In genomic region chr1:205620269-205620668, GRCh38 we compare ENCODE assay signal across 27 cellular contexts. TPM values are rescaled to one million over a fixed set of nuclear protein-coding genes. Genes with fewer than 3 reads are reported as not detected.
A peak's percentile ranks its signal among the peaks of the same experiment; 100 is the strongest.
DNase-seq lines count a peak whose midpoint lies in the region; ATAC-seq and TF ChIP-seq lines count a peak whose summit lies in the region.
"Had no signal": no experiment of that assay in that cellular context is flagged by ENCODE, and none has a peak within 500 bp of the region (broad histone marks: within the 10 kb centered on the region; RNA-seq: fewer than 3 reads in every experiment).

No MANE protein-coding gene starts in this region.

- no peaks in the 10 kb centered on the region for H3K27me3 Mint-ChIP-seq in activated naive CD8-positive, alpha-beta T cell
- no peaks in the 10 kb centered on the region for H3K27me3 Mint-ChIP-seq in activated naive CD8-positive, alpha-beta T cell treated with anti-CD3 and anti-CD28 coated beads for 36 hours
- H3K27me3 Mint-ChIP-seq in IgD-negative memory B cell = no peaks in the 10 kb centered on the region
- no peaks in the 10 kb centered on the region for H3K27me3 Mint-ChIP-seq in activated CD4-positive, alpha-beta memory T cell treated with anti-CD3 and anti-CD28 coated beads, Interleukin-2, amount 10 ng/mL, durations not matched to agents 7 days and 5 days
- H3K27me3 Mint-ChIP-seq: activated CD4-positive, alpha-beta T cell treated with anti-CD3 and anti-CD28 coated beads for 36 hours had no signal

- H3K4me1 Mint-ChIP-seq in activated naive CD8-positive, alpha-beta T cell (ENCODE audit: low read depth) = peaks cover 43% of the 10 kb centered on the region
- H3K4me1 Mint-ChIP-seq in activated naive CD8-positive, alpha-beta T cell treated with anti-CD3 and anti-CD28 coated beads for 36 hours = peaks cover 29% of the 10 kb centered on the region
- H3K4me1 Mint-ChIP-seq in IgD-negative memory B cell = peaks cover 10 to 30% (median 21%) of the 10 kb centered on the region in 3 donors
- H3K4me1 Mint-ChIP-seq in activated CD4-positive, alpha-beta memory T cell treated with anti-CD3 and anti-CD28 coated beads, Interleukin-2, amount 10 ng/mL, durations not matched to agents 7 days and 5 days = peaks cover 15% of the 10 kb centered on the region

- in situ Hi-C loops in KBM-7 (cut with MboI; ENCODE audit: low pct_unique_long_range_greater_than_20kb, low sequenced_read_pairs) = no loop called here

- no peak overlapping the region for H3K4me3 Mint-ChIP-seq in activated naive CD8-positive, alpha-beta T cell
- no peak overlapping the region for H3K4me3 Mint-ChIP-seq in activated naive CD8-positive, alpha-beta T cell treated with anti-CD3 and anti-CD28 coated beads for 36 hours
- peak overlapping the region in 1 of 4 donors; percentile 17 for H3K4me3 Mint-ChIP-seq in IgD-negative memory B cell
- no peak overlapping the region for H3K4me3 Mint-ChIP-seq in activated CD4-positive, alpha-beta memory T cell treated with anti-CD3 and anti-CD28 coated beads, Interleukin-2, amount 10 ng/mL, durations not matched to agents 7 days and 5 days
- H3K4me3 Mint-ChIP-seq: activated CD4-positive, alpha-beta T cell treated with anti-CD3 and anti-CD28 coated beads for 36 hours; HFFc6; T-helper 1 cell treated with Interleukin-12 subunit alpha and Interleukin-12 subunit beta and Interleukin-4 antibody, amounts not matched to agents 30 μg/mL and 1 μg/mL, for 36 hours had no signal

- POLR2A ChIA-PET in activated CD4-positive, alpha-beta memory T cell treated with anti-CD3 and anti-CD28 coated beads, Interleukin-2, amount 10 ng/mL, durations not matched to agents 7 days and 5 days (lab: Charles Lee) = interaction anchor here (2.7 kb wide), 1 partner anchor 10 kb away, joined by 9 read pairs; no protein-coding TSS in a partner anchor

- H3K4me1 ChIP-seq in body of pancreas = peaks cover 53% of the 10 kb centered on the region
- H3K4me1 ChIP-seq: colonic mucosa had no signal

- no peaks in the 10 kb centered on the region for H3K9me3 ChIP-seq in body of pancreas
- H3K9me3 ChIP-seq: adrenal gland, colonic mucosa, esophagus muscularis mucosa, upper lobe of right lung had no signal

- H3K36me3 Mint-ChIP-seq in activated naive CD8-positive, alpha-beta T cell = peaks cover 11% of the 10 kb centered on the region
- H3K36me3 Mint-ChIP-seq in activated naive CD8-positive, alpha-beta T cell treated with anti-CD3 and anti-CD28 coated beads for 36 hours = peaks cover 35% of the 10 kb centered on the region
- H3K36me3 Mint-ChIP-seq in IgD-negative memory B cell = peaks cover 2% of the 10 kb centered on the region
- H3K36me3 Mint-ChIP-seq in activated CD4-positive, alpha-beta memory T cell treated with anti-CD3 and anti-CD28 coated beads, Interleukin-2, amount 10 ng/mL, durations not matched to agents 7 days and 5 days (ENCODE audit: low read depth) = peaks cover 69% of the 10 kb centered on the region

- H3K27me3 ChIP-seq in body of pancreas = no peaks in the 10 kb centered on the region
- H3K27me3 ChIP-seq: adrenal gland, colonic mucosa, esophagus muscularis mucosa, hepatocyte, upper lobe of right lung had no signal

- H3K27ac Mint-ChIP-seq in activated naive CD8-positive, alpha-beta T cell = peak overlapping the region; percentile 87
- H3K27ac Mint-ChIP-seq in activated naive CD8-positive, alpha-beta T cell treated with anti-CD3 and anti-CD28 coated beads for 36 hours = no peak overlapping the region
- H3K27ac Mint-ChIP-seq in IgD-negative memory B cell = peak overlapping the region; percentile 50 to 84 (median 67)
- no peak overlapping the region for H3K27ac Mint-ChIP-seq in activated CD4-positive, alpha-beta memory T cell treated with anti-CD3 and anti-CD28 coated beads, Interleukin-2, amount 10 ng/mL, durations not matched to agents 7 days and 5 days
- H3K27ac Mint-ChIP-seq: activated CD4-positive, alpha-beta T cell treated with anti-CD3 and anti-CD28 coated beads for 36 hours; HFFc6; T-helper 1 cell treated with Interleukin-12 subunit alpha and Interleukin-12 subunit beta and Interleukin-4 antibody, amounts not matched to agents 30 μg/mL and 1 μg/mL, for 36 hours had no signal

- intact Hi-C loops in body of pancreas (cut with DNase I) = no loop called here

- no peak for ATAC-seq in body of pancreas
- ATAC-seq: activated CD4-positive, alpha-beta T cell treated with anti-CD3 and anti-CD28 coated beads for 36 hours; left colon; upper lobe of right lung had no signal

- 87 to 90% methylated on average over 6 of the region's 6 CpGs for WGBS in body of pancreas, 2 donors

- TF ChIP-seq CTCF in body of pancreas (IDR thresholded peaks at IDR 0.05) = no peak

- peak overlapping the region in 3 of 4 donors; percentile 28 to 76 (median 67) for H3K27ac ChIP-seq in body of pancreas
- H3K27ac ChIP-seq: adrenal gland, colonic mucosa, esophagus muscularis mucosa, hepatocyte, KMS-11, upper lobe of right lung had no signal

- no peak overlapping the region for H3K4me3 ChIP-seq in body of pancreas
- H3K4me3 ChIP-seq: adrenal gland, colonic mucosa, esophagus muscularis mucosa, hepatocyte, upper lobe of right lung had no signal

- no peak for DNase-seq in activated naive CD8-positive, alpha-beta T cell treated with anti-CD3 and anti-CD28 coated beads for 36 hours
- no peak for DNase-seq in body of pancreas
- no peak for DNase-seq in DMS79 treated with DMSO at 0.1 percent for 48 hours (lab: John Stamatoyannopoulos, UW)
- no peak for DNase-seq in KBM-7
- no peak for DNase-seq in NCI-H2081 (lab: John Stamatoyannopoulos, UW)
- DNase-seq in activated CD4-positive, alpha-beta memory T cell treated with anti-CD3 and anti-CD28 coated beads, Interleukin-2, amount 10 ng/mL, durations not matched to agents 7 days and 5 days = no peak
- DNase-seq: activated CD4-positive, alpha-beta T cell treated with anti-CD3 and anti-CD28 coated beads for 36 hours; activated effector memory CD4-positive, alpha-beta T cell treated with anti-CD3 and anti-CD28 coated beads, Interleukin-2, amount 50 U/mL, for 16 hours; adrenal gland; colonic mucosa; DMS 273 treated with DMSO at 0.1 percent for 48 hours; effector memory CD4-positive, alpha-beta T cell; HFFc6; left colon; mesenchymal stem cell; NCI-H2171; NCI-H510A treated with DMSO at 0.1 percent for 48 hours; NK-92 treated with Interleukin-12 subunit alpha and Interleukin-12 subunit beta, amount 100 ng/mL, for 24 hours; nucleus accumbens; RPMI8226; upper lobe of right lung had no signal

- no peaks in the 10 kb centered on the region for H3K9me3 Mint-ChIP-seq in activated naive CD8-positive, alpha-beta T cell (ENCODE audit: low read depth)
- H3K9me3 Mint-ChIP-seq in activated naive CD8-positive, alpha-beta T cell treated with anti-CD3 and anti-CD28 coated beads for 36 hours = no peaks in the 10 kb centered on the region
- no peaks in the 10 kb centered on the region for H3K9me3 Mint-ChIP-seq in IgD-negative memory B cell
- no peaks in the 10 kb centered on the region for H3K9me3 Mint-ChIP-seq in activated CD4-positive, alpha-beta memory T cell treated with anti-CD3 and anti-CD28 coated beads, Interleukin-2, amount 10 ng/mL, durations not matched to agents 7 days and 5 days
- H3K9me3 Mint-ChIP-seq: HFFc6; T-helper 1 cell treated with Interleukin-12 subunit alpha and Interleukin-12 subunit beta and Interleukin-4 antibody, amounts not matched to agents 30 μg/mL and 1 μg/mL, for 36 hours had no signal

- H3K36me3 ChIP-seq in body of pancreas (replicated peaks in 1 of 2; ENCODE audit: insufficient read depth in 1 of 2, low read depth in 2 of 2) = peaks cover 0 to 10% of the 10 kb centered on the region in 2 donors
- H3K36me3 ChIP-seq: colonic mucosa had no signal

- TF ChIP-seq POLR2A in body of pancreas (IDR thresholded peaks at IDR 0.05) = no peak

- CTCF ChIA-PET in activated CD4-positive, alpha-beta memory T cell treated with anti-CD3 and anti-CD28 coated beads, Interleukin-2, amount 10 ng/mL, durations not matched to agents 7 days and 5 days (lab: Charles Lee) = interaction anchor here (1.0 kb wide), 1 partner anchor 28 kb away, joined by 4 read pairs; no protein-coding TSS in a partner anchor

RNA-seq across cellular contexts. Expression of gene ELK4, which starts 11.5 kb away (rescaled TPM):
- total RNA-seq in activated naive CD8-positive, alpha-beta T cell treated with anti-CD3 and anti-CD28 coated beads for 36 hours = 10 to 100 TPM; 71.0 to 76.9 TPM
- 4.7 TPM for polyA plus RNA-seq in IgD-negative memory B cell
- total RNA-seq in body of pancreas = 10 to 100 TPM; 16.6 to 17.8 TPM
- total RNA-seq in activated CD4-positive, alpha-beta memory T cell treated with anti-CD3 and anti-CD28 coated beads, Interleukin-2, amount 10 ng/mL, durations not matched to agents 7 days and 5 days = 10 to 100 TPM; 80.6 to 83.0 TPM

Comparison
In these comparisons a context has a peak if more than half of its experiments do, and no peak if none do; other contexts are left out.
1. H3K27ac Mint-ChIP-seq: peak in activated naive CD8-positive, alpha-beta T cell (single experiment) and IgD-negative memory B cell (3 of 3); none in activated naive CD8-positive, alpha-beta T cell treated with anti-CD3 and anti-CD28 coated beads for 36 hours (single experiment) and activated CD4-positive, alpha-beta memory T cell treated with anti-CD3 and anti-CD28 coated beads, Interleukin-2, amount 10 ng/mL, durations not matched to agents 7 days and 5 days (single experiment).